In the genomic region with DNA sequence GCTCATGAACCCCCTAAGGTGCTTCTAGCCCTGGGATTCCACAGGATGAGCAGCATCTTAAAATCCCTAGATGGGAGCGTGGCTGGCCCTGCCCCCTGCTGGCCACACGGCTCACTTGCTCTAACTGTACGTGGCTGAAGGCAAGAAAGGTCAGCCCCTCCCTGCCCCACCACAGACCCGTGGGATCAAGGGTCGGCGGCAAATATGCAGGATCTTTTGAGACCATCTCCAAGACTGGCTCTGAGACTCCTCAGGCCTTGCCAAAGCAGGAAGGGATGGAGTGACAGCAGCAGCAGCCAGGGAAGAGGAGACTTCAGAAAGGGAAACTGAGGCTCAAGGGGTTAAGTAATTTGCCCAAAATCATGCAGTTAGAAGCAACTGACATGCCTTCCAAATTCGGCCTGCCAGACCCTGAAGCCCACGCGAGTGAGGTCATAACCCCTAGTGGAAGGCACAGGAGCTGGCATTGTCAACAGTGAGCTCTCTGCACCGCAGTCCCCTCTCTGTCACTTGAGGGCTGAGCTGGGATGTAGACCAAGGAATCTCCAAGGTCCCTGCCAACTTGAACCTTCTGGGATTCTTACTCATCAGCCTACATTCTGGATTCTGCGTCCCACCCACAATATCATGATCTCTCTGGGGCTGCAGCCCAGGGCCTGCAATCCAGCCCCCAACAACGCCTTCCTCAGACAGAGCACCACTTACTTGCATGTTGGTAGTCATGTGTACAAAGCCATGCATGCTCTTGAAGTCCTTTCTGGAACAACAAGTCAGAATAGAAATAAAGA, we compare ENCODE assay signal across 8 cellular contexts. TPM values are rescaled to one million over a fixed set of nuclear protein-coding genes. Genes with fewer than 3 reads are reported as not detected.
A peak's percentile ranks its signal among the peaks of the same experiment; 100 is the strongest.
DNase-seq lines count a peak whose midpoint lies in the region; ATAC-seq, FAIRE-seq and TF ChIP-seq lines count a peak whose summit lies in the region.

No MANE protein-coding gene starts in this region.

- no peaks in the 10 kb centered on the region for H3K36me3 ChIP-seq in GM23338 (ENCODE audit: insufficient read depth)
- no peaks in the 10 kb centered on the region for H3K36me3 ChIP-seq in HepG2 (replicated peaks in 1 of 2; ENCODE audit: control insufficient read depth in 1 of 2, insufficient read depth in 2 of 2, low read length in 2 of 2)

- H3K79me2 ChIP-seq in GM23338 (replicated peaks; ENCODE audit: insufficient read depth) = no peaks in the 10 kb centered on the region
- H3K79me2 ChIP-seq in HepG2 (ENCODE audit: insufficient read depth, low read length) = no peaks in the 10 kb centered on the region

- WGBS in HepG2 (ENCODE audit: low lambda C conversion rate) = 14% methylated on average over 10 of the region's 12 CpGs

- H3K9me3 ChIP-seq in HepG2 (ENCODE audit: low read length) = no peaks in the 10 kb centered on the region

- no peak overlapping the region for H3K27ac ChIP-seq in GM23338 (ENCODE audit: low read depth)
- no peak overlapping the region for H3K27ac ChIP-seq in HepG2 (ENCODE audit: extremely low read length, insufficient read depth, low read length)

- peak; percentile 53 for DNase-seq in COR-L47 (lab: John Stamatoyannopoulos, UW)
- peak; percentile 94 for DNase-seq in GM23338 (ENCODE audit: low spot score)
- peak; percentile 15 for DNase-seq in NCI-H2171 treated with DMSO at 0.1 percent for 48 hours (lab: John Stamatoyannopoulos, UW)
- DNase-seq in activated CD4-positive, CD25-positive, alpha-beta regulatory T cell treated with anti-CD3 and anti-CD28 coated beads, Interleukin-2, amount 50 U/mL, for 72 hours = peak; percentile 74
- DNase-seq in cerebellum (ENCODE audit: low spot score) = peak; percentile 50
- peak; percentile 39 for DNase-seq in HepG2 (ENCODE audit: low spot score)
- DNase-seq in stimulated activated CD4-positive, alpha-beta T cell treated with anti-CD3 and anti-CD28 coated beads, TNF-alpha, amount 100 ng/mL, for 24 hours (ENCODE audit: low read depth in 3 of 3) = peak in 2 of 3 experiments; percentile 37 to 70

- H3K9me3 Mint-ChIP-seq in GM23338 = no peaks in the 10 kb centered on the region

- no peak overlapping the region; the same call in 2 of the 3 replicates for H3K4me3 Mint-ChIP-seq in GM23338

- FAIRE-seq in HepG2 (lab: Jason Lieb, UNC) = peak; percentile 36

- TF ChIP-seq EP300 in HepG2 (IDR thresholded peaks at IDR 0.05; ENCODE audit: low read depth in 2 of 2, low read length in 2 of 2) (no peak), HepG2 (CRISPR knock-in tag; IDR thresholded peaks at IDR 0.05; ENCODE audit: borderline replicate concordance) (no peak)

- in situ Hi-C loops in HepG2 (cut with HindIII; ENCODE audit: extremely low pct_ligation_motif_present, low pct_unique_long_range_greater_than_20kb) = no loop called here

- H3K4me2 ChIP-seq in GM23338 = peak overlapping the region; percentile 69
- H3K4me2 ChIP-seq in HepG2 (ENCODE audit: low read depth, low read length) = no peak overlapping the region

- H3K4me1 Mint-ChIP-seq in GM23338 = peaks cover 20% of the 10 kb centered on the region

- CTCF ChIA-PET in HepG2 (lab: Yijun Ruan, JAX; ENCODE audit: low intra/inter-chr PET ratio, low total read pairs) = interaction anchor here (1.2 to 3.4 kb wide), 4 partner anchors 61 to 70 kb away, joined by 4 to 57 read pairs (median 12); no protein-coding TSS in a partner anchor

- intact Hi-C loops in HepG2 (cut with micrococcal nuclease; ENCODE audit: unreplicated experiment) = loop anchor here (1.0 kb wide), 3 partner anchors 57 to 70 kb away; no protein-coding TSS in a partner anchor

- peak; percentile 72 for TF ChIP-seq RAD21 in HepG2 (CRISPR knock-in tag; IDR thresholded peaks at IDR 0.05)

- H3K4me3 ChIP-seq in GM23338 (no peak overlapping the region), HepG2 (replicated peaks in 1 of 3; ENCODE audit: insufficient read depth in 1 of 3, low read depth in 2 of 3, low read length in 3 of 3) (no peak overlapping the region)

- peaks cover 11% of the 10 kb centered on the region for H3K27me3 Mint-ChIP-seq in GM23338 (ENCODE audit: insufficient read depth, low read depth, poor library complexity)

- peak; percentile 92 for ATAC-seq in GM23338
- ATAC-seq in HepG2 = peak; percentile 85
- no peak for ATAC-seq in HG02840 (IDR thresholded peaks at IDR 0.05; ENCODE audit: low FRiP score, unreplicated experiment)

- peak overlapping the region; percentile 20; the same call in 1 of the 2 replicates for H3K27ac Mint-ChIP-seq in GM23338

- no peaks in the 10 kb centered on the region; the same call in 1 of the 2 replicates for H4K20me1 ChIP-seq in GM23338 (replicated peaks; ENCODE audit: insufficient read depth)
- no peaks in the 10 kb centered on the region for H4K20me1 ChIP-seq in HepG2 (ENCODE audit: insufficient read depth, low read length)

- no peak overlapping the region for H2AFZ ChIP-seq in GM23338
- H2AFZ ChIP-seq in HepG2 (ENCODE audit: low read length) = no peak overlapping the region

- no peaks in the 10 kb centered on the region for H3K36me3 Mint-ChIP-seq in GM23338 (ENCODE audit: low read depth)

- H3K27me3 ChIP-seq in GM23338 (ENCODE audit: insufficient read depth) (no peaks in the 10 kb centered on the region), HepG2 (ENCODE audit: control insufficient read depth in 1 of 2, insufficient read depth in 2 of 2, low read length in 2 of 2) (peaks cover 3 to 9% of the 10 kb centered on the region in 2 experiments; a peak in 3 of 5 replicates)

- H3K4me1 ChIP-seq in GM23338 (ENCODE audit: insufficient read depth) = peaks cover 10% of the 10 kb centered on the region
- H3K4me1 ChIP-seq in HepG2 (ENCODE audit: insufficient read depth, low read length) = peaks cover 34% of the 10 kb centered on the region

- TF ChIP-seq POLR2A in HepG2 (IDR thresholded peaks at IDR 0.05; ENCODE audit: insufficient read depth in 1 of 2, low read depth in 2 of 2, low read length in 2 of 2) = no peak

- H3K9ac ChIP-seq in HepG2 (ENCODE audit: insufficient read depth, low read depth, low read length) = no peak overlapping the region

- no peaks in the 10 kb centered on the region for H3K9me2 ChIP-seq in GM23338 (ENCODE audit: insufficient read depth)

- H3F3A ChIP-seq in GM23338 (replicated peaks; ENCODE audit: low read depth) = peaks cover 10% of the 10 kb centered on the region

- TF ChIP-seq CTCF in GM23338 (conservative IDR thresholded peaks at IDR 0.05; ENCODE audit: low read depth in 2 of 2) = peak; percentile 93 to 94
- peak; percentile 94 for TF ChIP-seq CTCF in HepG2 (CRISPR knock-in tag; IDR thresholded peaks at IDR 0.05)

- BruUV-seq in HepG2 (replicated peaks; lab: Mats Ljungman, UMichigan) = no TSS peak

- POLR2A ChIA-PET in HepG2 (lab: Yijun Ruan, JAX) = interaction anchor here (4.1 kb wide), 1 partner anchor 66 kb away, joined by 31 read pairs; no protein-coding TSS in a partner anchor

RNA-seq across cellular contexts. Expression of a gene that starts 31.4 kb away (rescaled TPM):
- 4.5 and 8.5 TPM in 2 replicates for total RNA-seq in GM23338 (2014; rRNA removed; shearing (Covaris generic))
- polyA plus RNA-seq in GM23338 (2016; fragmentation: Nextera tagmentation; extraction: Ambion mirVana) = 10.3 and 10.4 TPM in 2 replicates
- 2.4 TPM for total RNA-seq in cerebellum
- not detected in 2 replicates for total RNA-seq in HepG2 (2016; rRNA removed; fragmentation: Illumina TruSeq; extraction: Trizol)
- total RNA-seq in HepG2 (2016; cell fraction: cytosol; rRNA removed; fragmentation: Illumina TruSeq; extraction: Trizol; ENCODE audit: low read depth) = not detected in 2 replicates
- not detected in 2 replicates for total RNA-seq in HepG2 (2016; cell fraction: insoluble cytoplasmic fraction; rRNA removed; fragmentation: Illumina TruSeq; extraction: Trizol)
- not detected in 2 replicates for total RNA-seq in HepG2 (2016; cell fraction: membrane; rRNA removed; fragmentation: Illumina TruSeq; extraction: Trizol)
- total RNA-seq in HepG2 (2016; cell fraction: nucleus; rRNA removed; fragmentation: Illumina TruSeq; extraction: Trizol) = not detected in 2 replicates
- not detected in 2 replicates for polyA plus RNA-seq in HepG2 (2011; rRNA removed)
- not detected in 2 replicates for polyA plus RNA-seq in HepG2 (2011; cell fraction: cytosol; rRNA removed)
- not detected in 2 replicates for polyA plus RNA-seq in HepG2 (2011; cell fraction: nucleus; rRNA removed)
- polyA plus RNA-seq in HepG2 (2012) = 0.04 TPM in 1 of 2 replicates, not detected in the other
- not detected in 2 replicates for polyA plus RNA-seq in HepG2 (2016; cell fraction: cytosol; fragmentation: Illumina TruSeq; extraction: Trizol; ENCODE audit: low read depth)
- not detected in 2 replicates for polyA plus RNA-seq in HepG2 (2016; cell fraction: insoluble cytoplasmic fraction; fragmentation: Illumina TruSeq; extraction: Trizol; ENCODE audit: low read depth)
- 0.13 TPM in 1 of 2 replicates, not detected in the other for polyA plus RNA-seq in HepG2 (2016; cell fraction: membrane; fragmentation: Illumina TruSeq; extraction: Trizol; ENCODE audit: low read depth)
- not detected in 2 replicates for polyA plus RNA-seq in HepG2 (2016; cell fraction: nucleus; fragmentation: Illumina TruSeq; extraction: Trizol; ENCODE audit: insufficient read depth, low read depth)
- polyA minus RNA-seq in HepG2 (2011; rRNA and poly(A)+ RNA removed; ENCODE audit: low replicate concordance) = 0.12 and 1.6 TPM in 2 replicates
- polyA minus RNA-seq in HepG2 (2011; cell fraction: cytosol; rRNA and poly(A)+ RNA removed) = not detected in 2 replicates
- not detected in 2 replicates for polyA minus RNA-seq in HepG2 (2011; cell fraction: nucleus; rRNA and poly(A)+ RNA removed)

RNA-seq across cellular contexts. Expression of a gene that starts 38.4 kb away (rescaled TPM):
- total RNA-seq in GM23338 (2014; rRNA removed; shearing (Covaris generic)) = 148 and 170 TPM in 2 replicates
- 45.1 and 45.7 TPM in 2 replicates for polyA plus RNA-seq in GM23338 (2016; fragmentation: Nextera tagmentation; extraction: Ambion mirVana)
- 48.1 TPM for total RNA-seq in cerebellum
- 14.6 and 20.7 TPM in 2 replicates for total RNA-seq in HepG2 (2016; rRNA removed; fragmentation: Illumina TruSeq; extraction: Trizol)
- total RNA-seq in HepG2 (2016; cell fraction: cytosol; rRNA removed; fragmentation: Illumina TruSeq; extraction: Trizol; ENCODE audit: low read depth) = 11.9 and 13.2 TPM in 2 replicates
- 11.6 and 19.8 TPM in 2 replicates for total RNA-seq in HepG2 (2016; cell fraction: insoluble cytoplasmic fraction; rRNA removed; fragmentation: Illumina TruSeq; extraction: Trizol)
- total RNA-seq in HepG2 (2016; cell fraction: membrane; rRNA removed; fragmentation: Illumina TruSeq; extraction: Trizol) = 26.9 and 29.6 TPM in 2 replicates
- total RNA-seq in HepG2 (2016; cell fraction: nucleus; rRNA removed; fragmentation: Illumina TruSeq; extraction: Trizol) = 18.5 and 22.1 TPM in 2 replicates
- 15.8 and 17.6 TPM in 2 replicates for polyA plus RNA-seq in HepG2 (2011; rRNA removed)
- polyA plus RNA-seq in HepG2 (2011; cell fraction: cytosol; rRNA removed) = 8.8 and 15.2 TPM in 2 replicates
- polyA plus RNA-seq in HepG2 (2011; cell fraction: nucleus; rRNA removed) = 108 and 162 TPM in 2 replicates
- polyA plus RNA-seq in HepG2 (2012) = 11.6 and 19.4 TPM in 2 replicates
- polyA plus RNA-seq in HepG2 (2016; cell fraction: cytosol; fragmentation: Illumina TruSeq; extraction: Trizol; ENCODE audit: low read depth) = 18.6 and 18.8 TPM in 2 replicates
- polyA plus RNA-seq in HepG2 (2016; cell fraction: insoluble cytoplasmic fraction; fragmentation: Illumina TruSeq; extraction: Trizol; ENCODE audit: low read depth) = 21.9 and 30.3 TPM in 2 replicates
- polyA plus RNA-seq in HepG2 (2016; cell fraction: membrane; fragmentation: Illumina TruSeq; extraction: Trizol; ENCODE audit: low read depth) = 44.5 and 49.9 TPM in 2 replicates
- polyA plus RNA-seq in HepG2 (2016; cell fraction: nucleus; fragmentation: Illumina TruSeq; extraction: Trizol; ENCODE audit: insufficient read depth, low read depth) = 65.9 and 71.9 TPM in 2 replicates
- polyA minus RNA-seq in HepG2 (2011; rRNA and poly(A)+ RNA removed; ENCODE audit: low replicate concordance) = 43.2 and 71.9 TPM in 2 replicates
- 12.3 and 14.8 TPM in 2 replicates for polyA minus RNA-seq in HepG2 (2011; cell fraction: cytosol; rRNA and poly(A)+ RNA removed)
- polyA minus RNA-seq in HepG2 (2011; cell fraction: nucleus; rRNA and poly(A)+ RNA removed) = 15.9 and 16.9 TPM in 2 replicates

Comparison
In these comparisons a context has a peak if more than half of its experiments do, and no peak if none do; other contexts are left out.
1. DNase-seq: peak in every context shown above with its lines; median percentile 94 in GM23338; 74 in activated CD4-positive, CD25-positive, alpha-beta regulatory T cell treated with anti-CD3 and anti-CD28 coated beads, Interleukin-2, amount 50 U/mL, for 72 hours; 54 in stimulated activated CD4-positive, alpha-beta T cell treated with anti-CD3 and anti-CD28 coated beads, TNF-alpha, amount 100 ng/mL, for 24 hours; 53 in COR-L47; 50 in cerebellum; 39 in HepG2; 15 in NCI-H2171 treated with DMSO at 0.1 percent for 48 hours.